ENCODE assay signal across 19 cellular contexts in the genomic region with DNA sequence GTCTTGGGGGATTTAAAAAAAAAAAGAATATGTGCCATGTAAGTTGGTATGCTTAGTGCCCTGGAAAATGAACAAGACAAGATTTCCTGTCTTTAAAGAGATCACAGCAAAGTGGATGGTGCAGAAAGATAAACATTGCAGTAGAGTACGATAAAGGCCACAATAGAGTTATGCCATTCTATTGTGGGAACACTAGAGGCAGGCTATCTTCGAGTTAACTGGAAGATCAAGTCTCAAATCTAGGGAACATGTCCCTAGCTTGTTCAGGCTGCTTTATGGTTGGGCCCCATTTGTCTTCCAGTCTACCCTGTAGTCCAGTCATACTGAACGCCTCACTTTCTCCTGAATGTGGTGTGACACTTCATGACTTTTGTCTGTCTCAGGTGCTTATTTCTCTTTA. TPM values are rescaled to one million over a fixed set of nuclear protein-coding genes. Genes with fewer than 3 reads are reported as not detected.
A peak's percentile ranks its signal among the peaks of the same experiment; 100 is the strongest.
DNase-seq lines count a peak whose midpoint lies in the region; ATAC-seq and TF ChIP-seq lines count a peak whose summit lies in the region.
"Had no signal": no experiment of that assay in that cellular context is flagged by ENCODE, and none has a peak within 500 bp of the region (broad histone marks: within the 10 kb centered on the region; RNA-seq: fewer than 3 reads in every experiment).

No MANE protein-coding gene starts in this region.

- H4K20me1 ChIP-seq in SK-N-SH (ENCODE audit: insufficient read depth) = peaks cover 8% of the 10 kb centered on the region; the same call in 1 of the 2 replicates

- no peaks in the 10 kb centered on the region for H3K9me2 ChIP-seq in SK-N-SH

- no peaks in the 10 kb centered on the region for H3K27me3 Mint-ChIP-seq in neural crest cell (ENCODE audit: low read depth)

- CTCF ChIA-PET in SK-N-SH (lab: Yijun Ruan, JAX) = interaction anchor here (1.0 to 3.1 kb wide), 8 partner anchors 9 to 208 kb away, joined by 3 to 16 read pairs (median 3); partner anchors contain the start of gene FRS2

- H3K9ac ChIP-seq in SK-N-SH = no peak overlapping the region

- H2AFZ ChIP-seq in SK-N-SH (ENCODE audit: low read depth) = no peak overlapping the region

- H3K4me1 ChIP-seq in SK-N-SH (ENCODE audit: control insufficient read depth in 1 of 2, insufficient read depth in 2 of 2, low read depth in 1 of 2, low read length in 1 of 2) = peaks cover 0 to 8% of the 10 kb centered on the region in 2 experiments; a peak in 2 of 4 replicates

- H3K9me3 ChIP-seq in SK-N-SH = no peaks in the 10 kb centered on the region
- H3K9me3 ChIP-seq: neutrophil had no signal

- no peak overlapping the region for H3K27ac ChIP-seq in SK-N-SH (ENCODE audit: low read depth in 2 of 2, low read length in 1 of 2)
- H3K27ac ChIP-seq: neutrophil, skin epidermis had no signal

- no peak overlapping the region for H3K4me3 ChIP-seq in SK-N-SH (ENCODE audit: low read depth in 2 of 2, low read length in 1 of 2)
- no peak overlapping the region for H3K4me3 ChIP-seq in HFF-Myc (replicated peaks; ENCODE audit: low read depth, low read length)
- no peak overlapping the region for H3K4me3 ChIP-seq in astrocyte of the spinal cord (ENCODE audit: low read depth, low read length)
- H3K4me3 ChIP-seq: skin epidermis had no signal

- no peaks in the 10 kb centered on the region for H3K27me3 ChIP-seq in SK-N-SH (ENCODE audit: insufficient read depth)
- H3K27me3 ChIP-seq: neutrophil had no signal

- no peak for DNase-seq in SK-N-SH
- DNase-seq in HFF-Myc (ENCODE audit: extremely low read depth, low read depth) = no peak
- DNase-seq in astrocyte of the spinal cord (ENCODE audit: low read depth, low spot score) = no peak
- DNase-seq in neural crest cell (ENCODE audit: low read depth, low spot score) = no peak
- no peak for DNase-seq in cerebellar nuclear complex (lab: John Stamatoyannopoulos, UW)
- DNase-seq: activated CD4-positive, alpha-beta T cell treated with anti-CD3 and anti-CD28 coated beads, Interleukin-2, amount 50 U/mL, for 4 hours; activated effector memory CD4-positive, alpha-beta T cell treated with Interleukin-2 at 50 U/mL for 16 hours; foreskin melanocyte; immature natural killer cell; mammary epithelial cell; NCI-H1105 treated with DMSO at 0.1 percent for 48 hours; NCI-H446; substantia nigra had no signal

- TF ChIP-seq EP300 in SK-N-SH (IDR thresholded peaks at IDR 0.05; ENCODE audit: borderline replicate concordance in 1 of 2, low read depth in 1 of 2, low read length in 1 of 2) = no peak

- peaks cover 46% of the 10 kb centered on the region for H3K79me2 ChIP-seq in SK-N-SH (ENCODE audit: insufficient read depth)

- H3K4me3 Mint-ChIP-seq in neural crest cell = no peak overlapping the region
- H3K4me3 Mint-ChIP-seq: immature natural killer cell had no signal

- H3K4me1 Mint-ChIP-seq in neural crest cell = no peaks in the 10 kb centered on the region
- H3K4me1 Mint-ChIP-seq: immature natural killer cell had no signal

- WGBS in SK-N-SH (ENCODE audit: low lambda C conversion rate) = 66% methylated on average over 3 of the region's 3 CpGs

- in situ Hi-C loops in astrocyte of the spinal cord (cut with HindIII; ENCODE audit: low sequenced_read_pairs) = no loop called here

- peak; percentile 19; the same call in 1 of the 2 replicates for TF ChIP-seq CTCF in SK-N-SH (IDR thresholded peaks at IDR 0.05)
- TF ChIP-seq CTCF in HFF-Myc (IDR thresholded peaks at IDR 0.05; ENCODE audit: low read depth, low read length, missing control alignments) = peak; percentile 8
- TF ChIP-seq CTCF in astrocyte of the spinal cord (IDR thresholded peaks at IDR 0.05; ENCODE audit: low read depth, low read length) = peak; percentile 4
- TF ChIP-seq CTCF in neural crest cell (conservative IDR thresholded peaks at IDR 0.05) = peak; percentile 34

- H3K36me3 Mint-ChIP-seq in neural crest cell (ENCODE audit: low read depth) = no peaks in the 10 kb centered on the region

- peaks cover 36 to 56% of the 10 kb centered on the region in 2 experiments for H3K36me3 ChIP-seq in SK-N-SH (replicated peaks in 1 of 2; ENCODE audit: control insufficient read depth in 1 of 2, insufficient read depth in 2 of 2, low read length in 1 of 2)

- no peak for TF ChIP-seq RAD21 in SK-N-SH (IDR thresholded peaks at IDR 0.05; ENCODE audit: low read length)

- H3K27ac Mint-ChIP-seq in neural crest cell (ENCODE audit: unreplicated experiment) = no peak overlapping the region

- peaks cover 31% of the 10 kb centered on the region for H3F3A ChIP-seq in SK-N-SH (replicated peaks; ENCODE audit: insufficient read depth)

- ATAC-seq in SK-N-SH treated with all-trans-retinoic acid at 6 μM for 48 hours = no peak
- no peak for ATAC-seq in HG03460 (IDR thresholded peaks at IDR 0.05; ENCODE audit: unreplicated experiment)
- ATAC-seq in HG02870 (IDR thresholded peaks at IDR 0.05; ENCODE audit: unreplicated experiment) = no peak

- POLR2A ChIA-PET in SK-N-SH (lab: Yijun Ruan, JAX) = no interaction called here

- no peak overlapping the region for H3K4me2 ChIP-seq in SK-N-SH

- H3K9me3 Mint-ChIP-seq in neural crest cell = no peaks in the 10 kb centered on the region
- H3K9me3 Mint-ChIP-seq: immature natural killer cell had no signal

TF ChIP-seq in SK-N-SH, 30 proteins besides CTCF, POLR2A, EP300 and RAD21 (continues in another document):
- TF ChIP-seq NRF1 (IDR thresholded peaks at IDR 0.05; ENCODE audit: low read depth, low read length) (no peak), YY1 (IDR thresholded peaks at IDR 0.05; ENCODE audit: low read depth) (no peak), TEAD4 (IDR thresholded peaks at IDR 0.05; ENCODE audit: borderline replicate concordance, insufficient read depth) (no peak), IRF3 (IDR thresholded peaks at IDR 0.05; ENCODE audit: low read depth, low read length) (no peak), NFIC (IDR thresholded peaks at IDR 0.05; ENCODE audit: borderline replicate concordance) (no peak)
- TF ChIP-seq, protein P1, sequence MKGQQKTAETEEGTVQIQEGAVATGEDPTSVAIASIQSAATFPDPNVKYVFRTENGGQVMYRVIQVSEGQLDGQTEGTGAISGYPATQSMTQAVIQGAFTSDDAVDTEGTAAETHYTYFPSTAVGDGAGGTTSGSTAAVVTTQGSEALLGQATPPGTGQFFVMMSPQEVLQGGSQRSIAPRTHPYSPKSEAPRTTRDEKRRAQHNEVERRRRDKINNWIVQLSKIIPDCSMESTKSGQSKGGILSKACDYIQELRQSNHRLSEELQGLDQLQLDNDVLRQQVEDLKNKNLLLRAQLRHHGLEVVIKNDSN (IDR thresholded peaks at IDR 0.05; ENCODE audit: borderline replicate concordance, low read depth) = no peak

TF ChIP-seq in SK-N-SH treated with all-trans-retinoic acid at 6 μM for 48 hours, 23 proteins besides CTCF, POLR2A, EP300 and RAD21:
- TF ChIP-seq ZC3H10 (CRISPR knock-in tag; IDR thresholded peaks at IDR 0.05) = no peak
- TF ChIP-seq ESRRG (CRISPR knock-in tag; IDR thresholded peaks at IDR 0.05) = no peak

RNA-seq across cellular contexts. Expression of gene CCT2, which starts 18.7 kb away (rescaled TPM):
- 181 and 242 TPM in 2 replicates for polyA plus RNA-seq in SK-N-SH (2012; rRNA removed)
- polyA plus RNA-seq in SK-N-SH (2012; cell fraction: cytosol; rRNA removed) = 203 and 218 TPM in 2 replicates
- 169 and 298 TPM in 2 replicates for polyA plus RNA-seq in SK-N-SH (2012; cell fraction: nucleus; rRNA removed)
- 388 and 392 TPM in 2 replicates for total RNA-seq in neural crest cell

RNA-seq across cellular contexts. Expression of gene LRRC10, which starts 44.1 kb away (rescaled TPM):
- not detected in 2 replicates for polyA plus RNA-seq in SK-N-SH (2012; rRNA removed)
- polyA plus RNA-seq in SK-N-SH (2012; cell fraction: cytosol; rRNA removed) = not detected in 2 replicates
- polyA plus RNA-seq in SK-N-SH (2012; cell fraction: nucleus; rRNA removed) = not detected in 2 replicates
- not detected in 2 replicates for total RNA-seq in neural crest cell
- total RNA-seq: mammary epithelial cell; T-helper 2 cell treated with Interferon-gamma antibody and Interleukin-4, amounts not matched to agents 100 ng/mL and 5 ng/mL, for 36 hours had no signal
- polyA plus RNA-seq: immature natural killer cell, mammary epithelial cell had no signal
